Comparison of ENCODE assay signal across 22 cellular contexts in genomic region chr10:109974509-109975191, GRCh38. TPM values are rescaled to one million over a fixed set of nuclear protein-coding genes. Genes with fewer than 3 reads are reported as not detected.
DNase-seq lines count a peak whose midpoint lies in the region; ATAC-seq, FAIRE-seq and TF ChIP-seq lines count a peak whose summit lies in the region.
"Had no signal": no experiment of that assay in that cellular context is flagged by ENCODE, and none has a peak within 500 bp of the region (broad histone marks: within the 10 kb centered on the region; RNA-seq: fewer than 3 reads in every experiment).

No MANE protein-coding gene starts in this region.

- BruUV-seq in HepG2 (replicated peaks; lab: Mats Ljungman, UMichigan): no TSS peak

- no peak for DNase-seq in activated CD4-positive, alpha-beta T cell treated with anti-CD3 and anti-CD28 coated beads for 36 hours
- no peak for DNase-seq in activated CD4-positive, alpha-beta T cell treated with anti-CD3 and anti-CD28 coated beads, Interleukin-2, amount 50 U/mL, for 48 hours
- peak; percentile 62 for DNase-seq in brain microvascular endothelial cell
- peak; percentile 93 for DNase-seq in HepG2 (ENCODE audit: low spot score)
- DNase-seq in type B pancreatic cell (ENCODE audit: extremely low spot score, unreplicated experiment): no peak
- no peak for DNase-seq in CD1c-positive myeloid dendritic cell (ENCODE audit: extremely low spot score)
- no peak for DNase-seq in upper lobe of left lung
- no peak for DNase-seq in naive thymus-derived CD8-positive, alpha-beta T cell
- DNase-seq: ACHN; activated CD4-positive, alpha-beta memory T cell treated with anti-CD3 and anti-CD28 coated beads, Interleukin-2, amount 10 ng/mL, durations not matched to agents 7 days and 5 days; activated naive CD8-positive, alpha-beta T cell treated with anti-CD3 and anti-CD28 coated beads for 36 hours; activated T-cell treated with anti-CD3 and anti-CD28 coated beads, Interleukin-2, amount 50 U/mL, for 72 hours; foreskin keratinocyte; GDM1; MG63; NK-92 treated with Interleukin-12 subunit alpha and Interleukin-12 subunit beta, amount 100 ng/mL, for 24 hours; SW 1271 had no signal

- 4% methylated on average over 8 of the region's 8 CpGs for WGBS in HepG2 (ENCODE audit: low lambda C conversion rate)
- 74 to 89% methylated on average over 8 of the region's 8 CpGs for WGBS in upper lobe of left lung, 2 donors

- no peaks in the 10 kb centered on the region for H3K27me3 Mint-ChIP-seq in activated CD4-positive, alpha-beta T cell treated with anti-CD3 and anti-CD28 coated beads for 36 hours
- no peaks in the 10 kb centered on the region for H3K27me3 Mint-ChIP-seq in type B pancreatic cell
- H3K27me3 Mint-ChIP-seq in naive thymus-derived CD8-positive, alpha-beta T cell: no peaks in the 10 kb centered on the region
- H3K27me3 Mint-ChIP-seq: activated naive CD8-positive, alpha-beta T cell treated with anti-CD3 and anti-CD28 coated beads for 36 hours; natural killer cell treated with Interleukin-12 subunit alpha and Interleukin-12 subunit beta and Interleukin-15 and Interleukin-18, amount 100 ng/mL, for 72 hours had no signal

- POLR2A ChIA-PET in activated CD4-positive, alpha-beta T cell treated with anti-CD3 and anti-CD28 coated beads for 36 hours (lab: Charles Lee): no interaction called here
- POLR2A ChIA-PET in HepG2 (lab: Yijun Ruan, JAX): interaction anchor here (0.7 to 6.9 kb wide), 4 partner anchors 9 to 51 kb away, joined by 3 to 70 read pairs (median 4); partner anchors contain the start of genes ADD3 and XPNPEP1
- POLR2A ChIA-PET in naive thymus-derived CD8-positive, alpha-beta T cell (lab: Charles Lee): interaction anchor here (0.7 kb wide), 1 partner anchor 122 kb away, joined by 3 read pairs; no protein-coding TSS in a partner anchor

- TF ChIP-seq RAD21 in HepG2 (CRISPR knock-in tag; IDR thresholded peaks at IDR 0.05): no peak

- no peak for TF ChIP-seq CTCF in brain microvascular endothelial cell (IDR thresholded peaks at IDR 0.05; ENCODE audit: low read depth, low read length, missing control alignments)
- TF ChIP-seq CTCF in HepG2 (CRISPR knock-in tag; IDR thresholded peaks at IDR 0.05): no peak
- TF ChIP-seq CTCF in type B pancreatic cell (conservative IDR thresholded peaks at IDR 0.05): no peak
- TF ChIP-seq CTCF in upper lobe of left lung (IDR thresholded peaks at IDR 0.05): no peak

- H3K9me3 ChIP-seq in HepG2 (ENCODE audit: low read length): no peaks in the 10 kb centered on the region
- H3K9me3 ChIP-seq in upper lobe of left lung: no peaks in the 10 kb centered on the region
- H3K9me3 ChIP-seq: MG63, right atrium auricular region had no signal

- TF ChIP-seq POLR2A in HepG2 (IDR thresholded peaks at IDR 0.05; ENCODE audit: insufficient read depth in 1 of 2, low read depth in 2 of 2, low read length in 2 of 2) (no peak), upper lobe of left lung (IDR thresholded peaks at IDR 0.05) (no peak)

- H3K4me2 ChIP-seq in HepG2 (ENCODE audit: low read depth, low read length): peak overlapping the region; percentile 59
- H3K4me2 ChIP-seq: GM23338 had no signal

- no peak overlapping the region for H3K27ac Mint-ChIP-seq in activated CD4-positive, alpha-beta T cell treated with anti-CD3 and anti-CD28 coated beads for 36 hours
- peak overlapping the region; percentile 32 for H3K27ac Mint-ChIP-seq in type B pancreatic cell
- H3K27ac Mint-ChIP-seq in naive thymus-derived CD8-positive, alpha-beta T cell: no peak overlapping the region
- H3K27ac Mint-ChIP-seq: activated CD4-positive, alpha-beta memory T cell treated with anti-CD3 and anti-CD28 coated beads, Interleukin-2, amount 10 ng/mL, durations not matched to agents 7 days and 5 days; activated naive CD8-positive, alpha-beta T cell treated with anti-CD3 and anti-CD28 coated beads for 36 hours; activated T-cell treated with anti-CD3 and anti-CD28 coated beads, Interleukin-2, amount 50 U/mL, for 72 hours; GM23338; natural killer cell treated with Interleukin-12 subunit alpha and Interleukin-12 subunit beta and Interleukin-15 and Interleukin-18, amount 100 ng/mL, for 72 hours had no signal

- H3K9ac ChIP-seq in HepG2 (ENCODE audit: insufficient read depth, low read depth, low read length): no peak overlapping the region

- H4K20me1 ChIP-seq in HepG2 (ENCODE audit: insufficient read depth, low read length): no peaks in the 10 kb centered on the region

- peaks cover 90% of the 10 kb centered on the region for H3K4me1 ChIP-seq in HepG2 (ENCODE audit: insufficient read depth, low read length)
- peaks cover 0 to 17% (median 9%) of the 10 kb centered on the region in 4 donors for H3K4me1 ChIP-seq in upper lobe of left lung
- H3K4me1 ChIP-seq: foreskin keratinocyte had no signal

- peaks cover 9% of the 10 kb centered on the region for H3K4me1 Mint-ChIP-seq in activated CD4-positive, alpha-beta T cell treated with anti-CD3 and anti-CD28 coated beads for 36 hours
- peaks cover 54% of the 10 kb centered on the region for H3K4me1 Mint-ChIP-seq in type B pancreatic cell (ENCODE audit: unreplicated experiment)
- peaks cover 3 to 23% (median 15%) of the 10 kb centered on the region in 4 donors for H3K4me1 Mint-ChIP-seq in naive thymus-derived CD8-positive, alpha-beta T cell

- in situ Hi-C loops in brain microvascular endothelial cell (cut with HindIII; ENCODE audit: low pct_ligation_motif_present, low sequenced_read_pairs) (no loop called here), HepG2 (cut with HindIII; ENCODE audit: extremely low pct_ligation_motif_present, low pct_unique_long_range_greater_than_20kb) (no loop called here)

- H3K4me3 Mint-ChIP-seq in activated CD4-positive, alpha-beta T cell treated with anti-CD3 and anti-CD28 coated beads for 36 hours: no peak overlapping the region
- H3K4me3 Mint-ChIP-seq in type B pancreatic cell: peak overlapping the region; percentile 58
- no peak overlapping the region for H3K4me3 Mint-ChIP-seq in naive thymus-derived CD8-positive, alpha-beta T cell
- H3K4me3 Mint-ChIP-seq: activated CD4-positive, alpha-beta memory T cell treated with anti-CD3 and anti-CD28 coated beads, Interleukin-2, amount 10 ng/mL, durations not matched to agents 7 days and 5 days; activated naive CD8-positive, alpha-beta T cell treated with anti-CD3 and anti-CD28 coated beads for 36 hours; activated T-cell treated with anti-CD3 and anti-CD28 coated beads, Interleukin-2, amount 50 U/mL, for 72 hours; GM23338; natural killer cell treated with Interleukin-12 subunit alpha and Interleukin-12 subunit beta and Interleukin-15 and Interleukin-18, amount 100 ng/mL, for 72 hours had no signal

- no peak overlapping the region for H3K27ac ChIP-seq in brain microvascular endothelial cell
- H3K27ac ChIP-seq in HepG2 (ENCODE audit: extremely low read length, insufficient read depth, low read length): peak overlapping the region; percentile 68
- no peak overlapping the region for H3K27ac ChIP-seq in upper lobe of left lung
- H3K27ac ChIP-seq: foreskin keratinocyte, right atrium auricular region had no signal

- H3K9me3 Mint-ChIP-seq in activated CD4-positive, alpha-beta T cell treated with anti-CD3 and anti-CD28 coated beads for 36 hours (ENCODE audit: low read depth): no peaks in the 10 kb centered on the region
- no peaks in the 10 kb centered on the region for H3K9me3 Mint-ChIP-seq in type B pancreatic cell
- no peaks in the 10 kb centered on the region for H3K9me3 Mint-ChIP-seq in naive thymus-derived CD8-positive, alpha-beta T cell
- H3K9me3 Mint-ChIP-seq: activated CD4-positive, alpha-beta memory T cell treated with anti-CD3 and anti-CD28 coated beads, Interleukin-2, amount 10 ng/mL, durations not matched to agents 7 days and 5 days; activated naive CD8-positive, alpha-beta T cell treated with anti-CD3 and anti-CD28 coated beads for 36 hours; activated T-cell treated with anti-CD3 and anti-CD28 coated beads, Interleukin-2, amount 50 U/mL, for 72 hours; GM23338; natural killer cell treated with Interleukin-12 subunit alpha and Interleukin-12 subunit beta and Interleukin-15 and Interleukin-18, amount 100 ng/mL, for 72 hours had no signal

- peak; percentile 16 for ATAC-seq in activated CD4-positive, alpha-beta T cell treated with anti-CD3 and anti-CD28 coated beads for 36 hours
- peak; percentile 64 for ATAC-seq in HepG2
- no peak for ATAC-seq in upper lobe of left lung (ENCODE audit: low FRiP score in 2 of 2)
- ATAC-seq in naive thymus-derived CD8-positive, alpha-beta T cell: no peak
- ATAC-seq: activated T-cell treated with anti-CD3 and anti-CD28 coated beads, Interleukin-2, amount 50 U/mL, for 72 hours; foreskin keratinocyte; GM23338; natural killer cell treated with Interleukin-12 subunit alpha and Interleukin-12 subunit beta and Interleukin-15 and Interleukin-18, amount 100 ng/mL, for 72 hours had no signal

- H2AFZ ChIP-seq in HepG2 (ENCODE audit: low read length): no peak overlapping the region
- H2AFZ ChIP-seq: GM23338 had no signal

- no peaks in the 10 kb centered on the region for H3K79me2 ChIP-seq in HepG2 (ENCODE audit: insufficient read depth, low read length)

- no peaks in the 10 kb centered on the region for H3K36me3 ChIP-seq in brain microvascular endothelial cell (replicated peaks)
- H3K36me3 ChIP-seq in HepG2 (replicated peaks in 1 of 2; ENCODE audit: control insufficient read depth in 1 of 2, insufficient read depth in 2 of 2, low read length in 2 of 2): no peaks in the 10 kb centered on the region
- H3K36me3 ChIP-seq in upper lobe of left lung: no peaks in the 10 kb centered on the region
- H3K36me3 ChIP-seq: MG63, right atrium auricular region had no signal

- H3K4me3 ChIP-seq in brain microvascular endothelial cell (ENCODE audit: low read depth, low read length) (no peak overlapping the region), HepG2 (replicated peaks in 1 of 3; ENCODE audit: insufficient read depth in 1 of 3, low read depth in 2 of 3, low read length in 3 of 3) (peak overlapping the region in 1 of 3 experiments; percentile 23; a peak in 1 of 6 replicates), upper lobe of left lung (no peak overlapping the region)
- H3K4me3 ChIP-seq: GM23338, lung, MG63, right atrium auricular region had no signal

- peak in 1 of 2 experiments; percentile 56; a peak in 1 of 4 replicates for TF ChIP-seq EP300 in HepG2 (IDR thresholded peaks at IDR 0.05; ENCODE audit: low read depth in 2 of 2, low read length in 2 of 2)
- peak; percentile 17; the same call in 1 of the 2 replicates for TF ChIP-seq EP300 in HepG2 (CRISPR knock-in tag; IDR thresholded peaks at IDR 0.05; ENCODE audit: borderline replicate concordance)
- no peak for TF ChIP-seq EP300 in upper lobe of left lung (IDR thresholded peaks at IDR 0.05)

- intact Hi-C loops in activated CD4-positive, alpha-beta T cell treated with anti-CD3 and anti-CD28 coated beads for 36 hours (cut with DNase I, micrococcal nuclease): loop anchor here (5.0 kb wide), 3 partner anchors 38 to 303 kb away; no protein-coding TSS in a partner anchor
- intact Hi-C loops in HepG2 (cut with micrococcal nuclease; ENCODE audit: unreplicated experiment): no loop called here

- peak; percentile 55 for FAIRE-seq in HepG2 (lab: Jason Lieb, UNC)
- FAIRE-seq: GM12892 had no signal

- H3K27me3 ChIP-seq in brain microvascular endothelial cell (replicated peaks) (no peaks in the 10 kb centered on the region), HepG2 (ENCODE audit: control insufficient read depth in 1 of 2, insufficient read depth in 2 of 2, low read length in 2 of 2) (no peaks in the 10 kb centered on the region), upper lobe of left lung (no peaks in the 10 kb centered on the region)
- H3K27me3 ChIP-seq: MG63, right atrium auricular region had no signal

- H3K36me3 Mint-ChIP-seq in activated CD4-positive, alpha-beta T cell treated with anti-CD3 and anti-CD28 coated beads for 36 hours (ENCODE audit: low read depth): no peaks in the 10 kb centered on the region
- H3K36me3 Mint-ChIP-seq in type B pancreatic cell: no peaks in the 10 kb centered on the region
- H3K36me3 Mint-ChIP-seq in naive thymus-derived CD8-positive, alpha-beta T cell: no peaks in the 10 kb centered on the region
- H3K36me3 Mint-ChIP-seq: activated naive CD8-positive, alpha-beta T cell treated with anti-CD3 and anti-CD28 coated beads for 36 hours; natural killer cell treated with Interleukin-12 subunit alpha and Interleukin-12 subunit beta and Interleukin-15 and Interleukin-18, amount 100 ng/mL, for 72 hours had no signal

- CTCF ChIA-PET in activated CD4-positive, alpha-beta T cell treated with anti-CD3 and anti-CD28 coated beads for 36 hours (lab: Charles Lee): interaction anchor here (0.7 to 2.0 kb wide), 2 partner anchors 20 to 131 kb away, joined by 4 to 7 read pairs; no protein-coding TSS in a partner anchor
- CTCF ChIA-PET in HepG2 (lab: Yijun Ruan, JAX; ENCODE audit: low intra/inter-chr PET ratio, low total read pairs): no interaction called here

RNA-seq across cellular contexts. Expression of gene ADD3, which starts 33.1 kb away (rescaled TPM):
- total RNA-seq in activated CD4-positive, alpha-beta T cell treated with anti-CD3 and anti-CD28 coated beads for 36 hours: 100 to 1,000 TPM in 1 of 2 experiments, 10 to 100 TPM in 1; 72.5 to 101 TPM
- total RNA-seq in HepG2 (2016; rRNA removed; fragmentation: Illumina TruSeq; extraction: Trizol) (57.5 and 70.2 TPM in 2 replicates), type B pancreatic cell (ENCODE audit: low replicate concordance) (140 and 183 TPM in 2 replicates), upper lobe of left lung (100 to 1,000 TPM in 2 of 6 donors, 10 to 100 TPM in 4; 34.1 to 229 (median 61.0) TPM)
- total RNA-seq in HepG2 (2016; cell fraction: cytosol; rRNA removed; fragmentation: Illumina TruSeq; extraction: Trizol; ENCODE audit: low read depth): 23.9 and 30.3 TPM in 2 replicates
- 57.4 and 65.2 TPM in 2 replicates for total RNA-seq in HepG2 (2016; cell fraction: insoluble cytoplasmic fraction; rRNA removed; fragmentation: Illumina TruSeq; extraction: Trizol)
- 25.0 and 26.6 TPM in 2 replicates for total RNA-seq in HepG2 (2016; cell fraction: membrane; rRNA removed; fragmentation: Illumina TruSeq; extraction: Trizol)
- total RNA-seq in HepG2 (2016; cell fraction: nucleus; rRNA removed; fragmentation: Illumina TruSeq; extraction: Trizol): 41.3 and 58.5 TPM in 2 replicates
- 40.0 and 44.7 TPM in 2 replicates for polyA plus RNA-seq in HepG2 (2011; rRNA removed)
- 33.8 and 59.5 TPM in 2 replicates for polyA plus RNA-seq in HepG2 (2011; cell fraction: cytosol; rRNA removed)
- polyA plus RNA-seq in HepG2 (2011; cell fraction: nucleus; rRNA removed): 62.7 and 102 TPM in 2 replicates
- 29.2 and 48.3 TPM in 2 replicates for polyA plus RNA-seq in HepG2 (2012)
- polyA plus RNA-seq in HepG2 (2016; cell fraction: cytosol; fragmentation: Illumina TruSeq; extraction: Trizol; ENCODE audit: low read depth): 1.4 and 1.6 TPM in 2 replicates
- 44.7 and 44.8 TPM in 2 replicates for polyA plus RNA-seq in HepG2 (2016; cell fraction: insoluble cytoplasmic fraction; fragmentation: Illumina TruSeq; extraction: Trizol; ENCODE audit: low read depth)
- polyA plus RNA-seq in HepG2 (2016; cell fraction: membrane; fragmentation: Illumina TruSeq; extraction: Trizol; ENCODE audit: low read depth): 5.5 and 6.0 TPM in 2 replicates
- 53.5 and 57.5 TPM in 2 replicates for polyA plus RNA-seq in HepG2 (2016; cell fraction: nucleus; fragmentation: Illumina TruSeq; extraction: Trizol; ENCODE audit: insufficient read depth, low read depth)
- 41.0 and 60.2 TPM in 2 replicates for polyA minus RNA-seq in HepG2 (2011; rRNA and poly(A)+ RNA removed; ENCODE audit: low replicate concordance)
- 34.7 and 44.4 TPM in 2 replicates for polyA minus RNA-seq in HepG2 (2011; cell fraction: cytosol; rRNA and poly(A)+ RNA removed)
- polyA minus RNA-seq in HepG2 (2011; cell fraction: nucleus; rRNA and poly(A)+ RNA removed): 91.9 and 114 TPM in 2 replicates
- 100 to 1,000 TPM; 332 to 358 TPM for total RNA-seq in naive thymus-derived CD8-positive, alpha-beta T cell
- polyA plus RNA-seq in naive thymus-derived CD8-positive, alpha-beta T cell: 100 to 1,000 TPM; 356 to 405 (median 359) TPM

RNA-seq across cellular contexts. Expression of gene XPNPEP1, which starts 51.3 kb away (rescaled TPM):
- total RNA-seq in activated CD4-positive, alpha-beta T cell treated with anti-CD3 and anti-CD28 coated beads for 36 hours: 10 to 100 TPM; 85.4 to 91.2 TPM
- total RNA-seq in HepG2 (2016; rRNA removed; fragmentation: Illumina TruSeq; extraction: Trizol) (28.4 and 30.3 TPM in 2 replicates), type B pancreatic cell (ENCODE audit: low replicate concordance) (50.1 and 76.6 TPM in 2 replicates), upper lobe of left lung (100 to 1,000 TPM in 2 of 6 donors, 10 to 100 TPM in 4; 40.6 to 132 (median 57.8) TPM)
- total RNA-seq in HepG2 (2016; cell fraction: cytosol; rRNA removed; fragmentation: Illumina TruSeq; extraction: Trizol; ENCODE audit: low read depth): 4.1 and 5.8 TPM in 2 replicates
- total RNA-seq in HepG2 (2016; cell fraction: insoluble cytoplasmic fraction; rRNA removed; fragmentation: Illumina TruSeq; extraction: Trizol): 29.5 and 30.7 TPM in 2 replicates
- total RNA-seq in HepG2 (2016; cell fraction: membrane; rRNA removed; fragmentation: Illumina TruSeq; extraction: Trizol): 12.3 and 13.8 TPM in 2 replicates
- 39.8 and 40.1 TPM in 2 replicates for total RNA-seq in HepG2 (2016; cell fraction: nucleus; rRNA removed; fragmentation: Illumina TruSeq; extraction: Trizol)
- 55.5 and 76.1 TPM in 2 replicates for polyA plus RNA-seq in HepG2 (2011; rRNA removed)
- polyA plus RNA-seq in HepG2 (2011; cell fraction: cytosol; rRNA removed): 65.7 and 89.1 TPM in 2 replicates
- 262 and 282 TPM in 2 replicates for polyA plus RNA-seq in HepG2 (2011; cell fraction: nucleus; rRNA removed)
- polyA plus RNA-seq in HepG2 (2012): 18.0 and 24.0 TPM in 2 replicates
- polyA plus RNA-seq in HepG2 (2016; cell fraction: cytosol; fragmentation: Illumina TruSeq; extraction: Trizol; ENCODE audit: low read depth): 2.7 and 2.8 TPM in 2 replicates
- 25.0 and 28.1 TPM in 2 replicates for polyA plus RNA-seq in HepG2 (2016; cell fraction: insoluble cytoplasmic fraction; fragmentation: Illumina TruSeq; extraction: Trizol; ENCODE audit: low read depth)
- 6.2 and 7.9 TPM in 2 replicates for polyA plus RNA-seq in HepG2 (2016; cell fraction: membrane; fragmentation: Illumina TruSeq; extraction: Trizol; ENCODE audit: low read depth)
- polyA plus RNA-seq in HepG2 (2016; cell fraction: nucleus; fragmentation: Illumina TruSeq; extraction: Trizol; ENCODE audit: insufficient read depth, low read depth): 37.8 and 41.4 TPM in 2 replicates
- polyA minus RNA-seq in HepG2 (2011; rRNA and poly(A)+ RNA removed; ENCODE audit: low replicate concordance): 225 and 394 TPM in 2 replicates
- 40.2 and 54.6 TPM in 2 replicates for polyA minus RNA-seq in HepG2 (2011; cell fraction: cytosol; rRNA and poly(A)+ RNA removed)
- 110 and 137 TPM in 2 replicates for polyA minus RNA-seq in HepG2 (2011; cell fraction: nucleus; rRNA and poly(A)+ RNA removed)
- 10 to 100 TPM; 42.2 to 42.3 TPM for total RNA-seq in naive thymus-derived CD8-positive, alpha-beta T cell
- 10 to 100 TPM; 16.6 to 19.9 (median 18.7) TPM for polyA plus RNA-seq in naive thymus-derived CD8-positive, alpha-beta T cell

Comparison
In these comparisons a context has a peak if more than half of its experiments do, and no peak if none do; other contexts are left out.
1. ATAC-seq: peak in activated CD4-positive, alpha-beta T cell treated with anti-CD3 and anti-CD28 coated beads for 36 hours (single experiment) and HepG2 (single experiment); none in upper lobe of left lung (0 of 2) and naive thymus-derived CD8-positive, alpha-beta T cell (0 of 2).
2. DNase-seq: peak in brain microvascular endothelial cell (single experiment) and HepG2 (single experiment); none in activated CD4-positive, alpha-beta T cell treated with anti-CD3 and anti-CD28 coated beads for 36 hours (single experiment), activated CD4-positive, alpha-beta T cell treated with anti-CD3 and anti-CD28 coated beads, Interleukin-2, amount 50 U/mL, for 48 hours (0 of 2), type B pancreatic cell (single experiment), CD1c-positive myeloid dendritic cell (single experiment), upper lobe of left lung (0 of 2) and naive thymus-derived CD8-positive, alpha-beta T cell (0 of 10).